1 cellular context compared by ENCODE assay signal in genomic region chr2:113172721-113173562, GRCh38.
TF ChIP-seq lines count a peak whose summit lies in the region.

No MANE protein-coding gene starts in this region.

TF ChIP-seq in HepG2, 621 proteins besides CTCF, POLR2A, EP300 and RAD21:
- TF ChIP-seq ZNF280B (CRISPR knock-in tag; IDR thresholded peaks at IDR 0.05; ENCODE audit: borderline replicate concordance), result peak; percentile 63; the same call in 1 of the 2 replicates
- peak; percentile 95 for TF ChIP-seq ZSCAN25 (CRISPR knock-in tag; IDR thresholded peaks at IDR 0.05)
- no peak for TF ChIP-seq BHLHE40 (IDR thresholded peaks at IDR 0.05; ENCODE audit: low read length)
- peak; percentile 47; the same call in 1 of the 2 replicates for TF ChIP-seq HNF4A (CRISPR knock-in tag; IDR thresholded peaks at IDR 0.05)
- peak; percentile 81 for TF ChIP-seq ZNF768 (CRISPR knock-in tag; IDR thresholded peaks at IDR 0.05)
- no peak for TF ChIP-seq ZXDC (CRISPR knock-in tag; IDR thresholded peaks at IDR 0.05)
- peak; percentile 5; the same call in 1 of the 2 replicates for TF ChIP-seq ZMYM3 (CRISPR knock-in tag; IDR thresholded peaks at IDR 0.05)
- TF ChIP-seq ZNF572 (CRISPR knock-in tag; IDR thresholded peaks at IDR 0.05), result peak; percentile 47; the same call in 1 of the 2 replicates
- no peak for TF ChIP-seq HMGXB4 (CRISPR knock-in tag; IDR thresholded peaks at IDR 0.05; ENCODE audit: borderline replicate concordance in 1 of 2, low read depth in 1 of 2)
- 0 out of 2 replicates have a peak, but pooled peaks have one; percentile 78 for TF ChIP-seq SETDB1 (CRISPR knock-in tag; IDR thresholded peaks at IDR 0.05; ENCODE audit: borderline replicate concordance)
- 0 out of 2 replicates have a peak, but pooled peaks have one; percentile 56 for TF ChIP-seq EEA1 (CRISPR knock-in tag; IDR thresholded peaks at IDR 0.05; ENCODE audit: borderline replicate concordance)
- TF ChIP-seq NONO (IDR thresholded peaks at IDR 0.05), result no peak
- 0 out of 2 replicates have a peak, but pooled peaks have one; percentile 17 for TF ChIP-seq NONO (CRISPR knock-in tag; conservative IDR thresholded peaks at IDR 0.05)
- no peak for TF ChIP-seq ZNF30 (CRISPR knock-in tag; IDR thresholded peaks at IDR 0.05)
